In genomic region chr7:25720427-25720826, GRCh38 we compare ENCODE assay signal across 2 cellular contexts.
TF ChIP-seq lines count a peak whose summit lies in the region.

No MANE protein-coding gene starts in this region.

TF ChIP-seq in IMR-90, 13 proteins besides CTCF, POLR2A, EP300 and RAD21:
- TF ChIP-seq USF2 (IDR thresholded peaks at IDR 0.05; ENCODE audit: low read depth, low read length): no peak
- no peak for TF ChIP-seq MAFK (IDR thresholded peaks at IDR 0.05; ENCODE audit: low read depth, low read length)
- TF ChIP-seq CHD1 (IDR thresholded peaks at IDR 0.05; ENCODE audit: low read depth, low read length): no peak
- TF ChIP-seq BHLHE40 (IDR thresholded peaks at IDR 0.05; ENCODE audit: low read depth, low read length): no peak
- TF ChIP-seq MAZ (IDR thresholded peaks at IDR 0.05; ENCODE audit: borderline replicate concordance, low read depth, low read length): no peak
- TF ChIP-seq RCOR1 (IDR thresholded peaks at IDR 0.05; ENCODE audit: insufficient replicate concordance, low read length): no peak
- no peak for TF ChIP-seq MXI1 (IDR thresholded peaks at IDR 0.05; ENCODE audit: borderline replicate concordance, low read depth, low read length)
- no peak for TF ChIP-seq NFE2L2 (IDR thresholded peaks at IDR 0.05; ENCODE audit: low read depth, low read length)
- no peak for TF ChIP-seq RFX5 (IDR thresholded peaks at IDR 0.05; ENCODE audit: low read depth, low read length)
- TF ChIP-seq SMC3 (IDR thresholded peaks at IDR 0.05; ENCODE audit: low read depth, low read length): no peak
- no peak for TF ChIP-seq CEBPB (IDR thresholded peaks at IDR 0.05; ENCODE audit: low read depth, low read length)
- no peak for TF ChIP-seq ELK1 (IDR thresholded peaks at IDR 0.05; ENCODE audit: borderline replicate concordance, low read depth, low read length)
- no peak for TF ChIP-seq FOS (IDR thresholded peaks at IDR 0.05; ENCODE audit: low read depth, low read length)

TF ChIP-seq in K562, 482 proteins besides CTCF, POLR2A, EP300 and RAD21 (continued from another document):
- TF ChIP-seq ZBTB40 (IDR thresholded peaks at IDR 0.05) (no peak), ZBTB40 (CRISPR knock-in tag; IDR thresholded peaks at IDR 0.05) (no peak), ZBTB2 (IDR thresholded peaks at IDR 0.05) (no peak), ZNF121 (CRISPR knock-in tag; conservative IDR thresholded peaks at IDR 0.05) (no peak), U2AF1 (optimal IDR thresholded peaks at IDR 0.05; ENCODE audit: low read depth, low read length) (no peak), ZBTB17 (CRISPR knock-in tag; IDR thresholded peaks at IDR 0.05) (no peak), ZFP30 (CRISPR knock-in tag; IDR thresholded peaks at IDR 0.05; ENCODE audit: borderline replicate concordance) (no peak), ZNF740 (CRISPR knock-in tag; IDR thresholded peaks at IDR 0.05) (no peak), ZNF740 (tag; IDR thresholded peaks at IDR 0.05) (no peak)
